In the genomic region with DNA sequence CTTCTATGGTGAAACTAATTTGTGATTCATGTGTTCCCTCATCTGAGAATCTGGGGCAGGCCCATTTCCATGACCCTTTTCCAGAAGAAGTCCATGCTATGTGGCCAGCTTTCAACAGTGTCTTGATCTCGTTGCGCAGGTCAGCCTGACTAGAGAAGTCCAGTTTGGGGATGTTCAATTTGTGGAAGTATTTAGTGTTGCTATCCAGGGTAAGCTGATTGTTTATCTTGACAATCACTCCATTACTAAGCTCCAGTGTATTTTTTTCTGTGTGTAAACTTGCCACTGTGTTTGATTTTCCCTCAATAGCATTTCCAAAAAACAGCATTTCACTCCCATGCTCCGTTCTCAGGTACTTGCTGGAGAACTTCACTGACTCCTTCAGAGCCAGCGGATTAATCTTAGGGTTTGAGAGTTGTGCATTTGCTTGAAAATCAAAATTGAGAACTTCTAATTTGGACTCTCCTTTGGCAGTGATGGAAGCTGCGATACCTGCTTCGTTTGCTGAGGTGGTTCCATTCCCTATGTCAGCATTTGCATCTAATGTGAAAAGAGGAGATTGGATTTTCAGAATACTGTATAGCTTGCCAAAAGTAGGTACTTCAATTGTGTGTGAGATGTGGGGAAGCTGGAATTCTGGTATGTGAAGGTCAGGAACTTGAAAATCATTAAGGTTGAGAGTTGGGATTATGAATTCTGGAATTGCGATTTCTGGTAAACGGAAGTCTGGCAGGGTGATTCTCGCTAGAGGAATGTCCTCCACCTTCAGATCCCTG, we compare ENCODE assay signal across 1 cellular context.
TF ChIP-seq lines count a peak whose summit lies in the region.

No MANE protein-coding gene starts in this region.

TF ChIP-seq in HepG2, 621 proteins besides CTCF, POLR2A, EP300 and RAD21 (continued from another document and continues in another):
- TF ChIP-seq, protein P1, sequence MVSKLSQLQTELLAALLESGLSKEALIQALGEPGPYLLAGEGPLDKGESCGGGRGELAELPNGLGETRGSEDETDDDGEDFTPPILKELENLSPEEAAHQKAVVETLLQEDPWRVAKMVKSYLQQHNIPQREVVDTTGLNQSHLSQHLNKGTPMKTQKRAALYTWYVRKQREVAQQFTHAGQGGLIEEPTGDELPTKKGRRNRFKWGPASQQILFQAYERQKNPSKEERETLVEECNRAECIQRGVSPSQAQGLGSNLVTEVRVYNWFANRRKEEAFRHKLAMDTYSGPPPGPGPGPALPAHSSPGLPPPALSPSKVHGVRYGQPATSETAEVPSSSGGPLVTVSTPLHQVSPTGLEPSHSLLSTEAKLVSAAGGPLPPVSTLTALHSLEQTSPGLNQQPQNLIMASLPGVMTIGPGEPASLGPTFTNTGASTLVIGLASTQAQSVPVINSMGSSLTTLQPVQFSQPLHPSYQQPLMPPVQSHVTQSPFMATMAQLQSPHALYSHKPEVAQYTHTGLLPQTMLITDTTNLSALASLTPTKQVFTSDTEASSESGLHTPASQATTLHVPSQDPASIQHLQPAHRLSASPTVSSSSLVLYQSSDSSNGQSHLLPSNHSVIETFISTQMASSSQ (IDR thresholded peaks at IDR 0.05; ENCODE audit: low read depth): no peak
- TF ChIP-seq, protein P1 (CRISPR knock-in tag; IDR thresholded peaks at IDR 0.05; ENCODE audit: borderline replicate concordance): peak; percentile 42; the same call in 1 of the 2 replicates
- TF ChIP-seq GABPA (IDR thresholded peaks at IDR 0.05; ENCODE audit: low read depth, low read length) (no peak), GABPA (CRISPR knock-in tag; IDR thresholded peaks at IDR 0.05; ENCODE audit: low read depth) (peak; percentile 37; the same call in 1 of the 2 replicates), ZNF3 (CRISPR knock-in tag; IDR thresholded peaks at IDR 0.05) (no peak), ZNF260 (CRISPR knock-in tag; IDR thresholded peaks at IDR 0.05; ENCODE audit: borderline replicate concordance, low read depth) (no peak), ZNF703 (CRISPR knock-in tag; IDR thresholded peaks at IDR 0.05; ENCODE audit: borderline replicate concordance) (no peak), CHCHD3 (CRISPR knock-in tag; IDR thresholded peaks at IDR 0.05) (no peak), TOE1 (CRISPR knock-in tag; IDR thresholded peaks at IDR 0.05) (no peak), MXD4 (CRISPR knock-in tag; IDR thresholded peaks at IDR 0.05) (no peak), TCF7L2 (IDR thresholded peaks at IDR 0.05; ENCODE audit: low read depth, low read length) (no peak), ZNF788 (CRISPR knock-in tag; IDR thresholded peaks at IDR 0.05; ENCODE audit: borderline replicate concordance) (no peak), NRL (CRISPR knock-in tag; IDR thresholded peaks at IDR 0.05; ENCODE audit: borderline replicate concordance) (no peak), RBFOX2 (IDR thresholded peaks at IDR 0.05; ENCODE audit: low read depth, low read length) (no peak), ZNF773 (CRISPR knock-in tag; IDR thresholded peaks at IDR 0.05; ENCODE audit: borderline replicate concordance) (no peak), NR2F6 (IDR thresholded peaks at IDR 0.05) (no peak), NR2F6 (CRISPR knock-in tag; IDR thresholded peaks at IDR 0.05) (no peak), KDM2A (CRISPR knock-in tag; IDR thresholded peaks at IDR 0.05; ENCODE audit: borderline replicate concordance, low read depth) (no peak), FOXO1 (CRISPR knock-in tag; IDR thresholded peaks at IDR 0.05) (no peak), TRIM22 (IDR thresholded peaks at IDR 0.05) (no peak), ZNF780A (CRISPR knock-in tag; IDR thresholded peaks at IDR 0.05) (no peak), PCBP2 (optimal IDR thresholded peaks at IDR 0.05; ENCODE audit: low read depth, low read length, poor library complexity, severe bottlenecking) (no peak), SIN3B (IDR thresholded peaks at IDR 0.05; ENCODE audit: low read length) (0 out of 2 replicates have a peak, but pooled peaks have one; percentile 27), POGZ (CRISPR knock-in tag; IDR thresholded peaks at IDR 0.05) (0 out of 2 replicates have a peak, but pooled peaks have one; percentile 21), TGIF2 (CRISPR knock-in tag; IDR thresholded peaks at IDR 0.05) (0 out of 2 replicates have a peak, but pooled peaks have one; percentile 24), ZNF256 (CRISPR knock-in tag; conservative IDR thresholded peaks at IDR 0.05) (0 out of 2 replicates have a peak, but pooled peaks have one; percentile 29), SALL2 (CRISPR knock-in tag; IDR thresholded peaks at IDR 0.05) (no peak), ZNF460 (CRISPR knock-in tag; IDR thresholded peaks at IDR 0.05; ENCODE audit: borderline replicate concordance) (no peak), ZNF362 (CRISPR knock-in tag; IDR thresholded peaks at IDR 0.05; ENCODE audit: borderline replicate concordance) (0 out of 2 replicates have a peak, but pooled peaks have one; percentile 28), PATZ1 (CRISPR knock-in tag; IDR thresholded peaks at IDR 0.05) (no peak), ONECUT2 (CRISPR knock-in tag; IDR thresholded peaks at IDR 0.05) (no peak), ZNF674 (CRISPR knock-in tag; IDR thresholded peaks at IDR 0.05; ENCODE audit: low read depth) (no peak), CREB1 (IDR thresholded peaks at IDR 0.05) (no peak), CREB1 (CRISPR knock-in tag; IDR thresholded peaks at IDR 0.05) (no peak; the same call in none of the 2 replicates), ZBTB7A (CRISPR knock-in tag; IDR thresholded peaks at IDR 0.05) (no peak), KLF16 (CRISPR knock-in tag; IDR thresholded peaks at IDR 0.05) (peak in 1 of 2 experiments; percentile 7; a peak in 1 of 4 replicates), ETV6 (CRISPR knock-in tag; conservative IDR thresholded peaks at IDR 0.05) (no peak), ARID4A (CRISPR knock-in tag; IDR thresholded peaks at IDR 0.05; ENCODE audit: borderline replicate concordance) (no peak), DNMT1 (CRISPR knock-in tag; IDR thresholded peaks at IDR 0.05) (no peak), PLRG1 (conservative IDR thresholded peaks at IDR 0.05) (no peak), SPEN (CRISPR knock-in tag; IDR thresholded peaks at IDR 0.05; ENCODE audit: low read depth) (peak; percentile 49; the same call in 1 of the 2 replicates), ZNF431 (CRISPR knock-in tag; IDR thresholded peaks at IDR 0.05; ENCODE audit: borderline replicate concordance, low read depth) (no peak; the same call in 1 of the 2 replicates), ZNF235 (CRISPR knock-in tag; IDR thresholded peaks at IDR 0.05; ENCODE audit: borderline replicate concordance) (peak; percentile 59; the same call in 1 of the 2 replicates), ZNF850 (CRISPR knock-in tag; conservative IDR thresholded peaks at IDR 0.05) (no peak), SRY (CRISPR knock-in tag; IDR thresholded peaks at IDR 0.05) (no peak), PAWR (CRISPR knock-in tag; IDR thresholded peaks at IDR 0.05; ENCODE audit: borderline replicate concordance) (0 out of 2 replicates have a peak, but pooled peaks have one; percentile 75), RBM22 (optimal IDR thresholded peaks at IDR 0.05; ENCODE audit: low read length) (peak; percentile 96)
- TF ChIP-seq, protein P2, sequence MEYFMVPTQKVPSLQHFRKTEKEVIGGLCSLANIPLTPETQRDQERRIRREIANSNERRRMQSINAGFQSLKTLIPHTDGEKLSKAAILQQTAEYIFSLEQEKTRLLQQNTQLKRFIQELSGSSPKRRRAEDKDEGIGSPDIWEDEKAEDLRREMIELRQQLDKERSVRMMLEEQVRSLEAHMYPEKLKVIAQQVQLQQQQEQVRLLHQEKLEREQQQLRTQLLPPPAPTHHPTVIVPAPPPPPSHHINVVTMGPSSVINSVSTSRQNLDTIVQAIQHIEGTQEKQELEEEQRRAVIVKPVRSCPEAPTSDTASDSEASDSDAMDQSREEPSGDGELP (IDR thresholded peaks at IDR 0.05; ENCODE audit: borderline replicate concordance, low read depth): no peak
- TF ChIP-seq, protein P3, sequence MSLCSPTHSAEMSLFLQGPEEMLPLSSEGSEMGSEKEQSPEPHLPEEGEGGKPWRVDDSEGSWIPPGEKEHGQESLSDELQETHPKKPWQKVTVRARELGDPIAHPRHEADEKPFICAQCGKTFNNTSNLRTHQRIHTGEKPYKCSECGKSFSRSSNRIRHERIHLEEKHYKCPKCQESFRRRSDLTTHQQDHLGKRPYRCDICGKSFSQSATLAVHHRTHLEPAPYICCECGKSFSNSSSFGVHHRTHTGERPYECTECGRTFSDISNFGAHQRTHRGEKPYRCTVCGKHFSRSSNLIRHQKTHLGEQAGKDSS (CRISPR knock-in tag; IDR thresholded peaks at IDR 0.05; ENCODE audit: borderline replicate concordance, low read depth): no peak
- TF ChIP-seq, protein P4, sequence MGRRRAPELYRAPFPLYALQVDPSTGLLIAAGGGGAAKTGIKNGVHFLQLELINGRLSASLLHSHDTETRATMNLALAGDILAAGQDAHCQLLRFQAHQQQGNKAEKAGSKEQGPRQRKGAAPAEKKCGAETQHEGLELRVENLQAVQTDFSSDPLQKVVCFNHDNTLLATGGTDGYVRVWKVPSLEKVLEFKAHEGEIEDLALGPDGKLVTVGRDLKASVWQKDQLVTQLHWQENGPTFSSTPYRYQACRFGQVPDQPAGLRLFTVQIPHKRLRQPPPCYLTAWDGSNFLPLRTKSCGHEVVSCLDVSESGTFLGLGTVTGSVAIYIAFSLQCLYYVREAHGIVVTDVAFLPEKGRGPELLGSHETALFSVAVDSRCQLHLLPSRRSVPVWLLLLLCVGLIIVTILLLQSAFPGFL (CRISPR knock-in tag; IDR thresholded peaks at IDR 0.05): no peak
